ENCODE assay signal across 34 cellular contexts in the genomic region with DNA sequence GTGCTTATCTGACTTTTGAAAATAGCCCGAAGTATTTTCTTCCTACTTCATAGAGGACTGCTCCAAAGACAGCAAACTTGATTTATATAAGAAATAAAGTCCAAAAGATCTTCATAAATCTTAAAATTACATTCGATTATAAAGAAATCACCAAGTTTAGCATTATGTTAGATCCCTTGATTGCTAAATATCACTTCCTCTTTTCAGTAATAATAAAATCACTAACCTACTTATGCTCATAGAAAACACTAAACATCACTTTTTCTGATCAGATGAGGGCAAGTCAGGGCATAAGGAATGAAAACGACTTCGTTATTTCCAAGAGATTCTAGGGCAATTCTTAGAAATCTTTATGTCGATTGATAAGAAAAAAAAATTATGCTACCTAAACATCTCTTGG. TPM values are rescaled to one million over a fixed set of nuclear protein-coding genes. Genes with fewer than 3 reads are reported as not detected.
A peak's percentile ranks its signal among the peaks of the same experiment; 100 is the strongest.
DNase-seq lines count a peak whose midpoint lies in the region; FAIRE-seq and TF ChIP-seq lines count a peak whose summit lies in the region.
"Had no signal": no experiment of that assay in that cellular context is flagged by ENCODE, and none has a peak within 500 bp of the region (broad histone marks: within the 10 kb centered on the region; RNA-seq: fewer than 3 reads in every experiment).

No MANE protein-coding gene starts in this region.

- intact Hi-C loops in Calu3 (cut with micrococcal nuclease; ENCODE audit: unreplicated experiment) = no loop called here

- peak overlapping the region; percentile 86 for H3K27ac ChIP-seq in neutrophil
- H3K27ac ChIP-seq: colonic mucosa, RWPE1, SK-N-MC, stomach, thyroid gland, vagina had no signal

- TF ChIP-seq CTCF in neutrophil (IDR thresholded peaks at IDR 0.05) (no peak), Calu3 (IDR thresholded peaks at IDR 0.05; ENCODE audit: unreplicated experiment) (no peak)

- peaks cover 58 to 68% (median 63%) of the 10 kb centered on the region in 3 donors for H3K4me1 Mint-ChIP-seq in IgD-negative memory B cell
- no peaks in the 10 kb centered on the region for H3K4me1 Mint-ChIP-seq in Calu3 (ENCODE audit: low read depth, unreplicated experiment)
- H3K4me1 Mint-ChIP-seq: mesothelial cell of epicardium had no signal

- H3K36me3 ChIP-seq in neutrophil (no peaks in the 10 kb centered on the region), H7 (replicated peaks; ENCODE audit: control insufficient read depth, insufficient read depth, low read length) (no peaks in the 10 kb centered on the region)
- H3K36me3 ChIP-seq: colonic mucosa, HAP-1, stomach, thyroid gland, vagina had no signal

- FAIRE-seq in GM12892 (lab: Jason Lieb, UNC) = peak; percentile 89
- FAIRE-seq: bronchial epithelial cell, G401.6, keratinocyte had no signal

- H3K4me3 ChIP-seq in neutrophil (ENCODE audit: low read depth in 1 of 2, low read length in 1 of 2) = no peak overlapping the region
- no peak overlapping the region for H3K4me3 ChIP-seq in H7 (ENCODE audit: insufficient read depth, low read depth, low read length)
- H3K4me3 ChIP-seq: colonic mucosa, HAP-1, SK-N-MC, stomach, thyroid gland, vagina had no signal

- TF ChIP-seq POLR2A in GM12892 (IDR thresholded peaks at IDR 0.05; ENCODE audit: low read depth, low read length) = no peak

- H3K4me1 ChIP-seq in neutrophil (ENCODE audit: control insufficient read depth in 1 of 2, insufficient read depth in 1 of 2, low read depth in 1 of 2, low read length in 1 of 2) = peaks cover 78 to 84% of the 10 kb centered on the region in 2 experiments
- H3K4me1 ChIP-seq: colonic mucosa, stomach, thyroid gland, vagina had no signal

- H3K27ac Mint-ChIP-seq in IgD-negative memory B cell = peak overlapping the region; percentile 48 to 95 (median 61)
- no peak overlapping the region for H3K27ac Mint-ChIP-seq in Calu3 (ENCODE audit: unreplicated experiment)
- H3K27ac Mint-ChIP-seq: activated CD8-positive, alpha-beta T cell treated with anti-CD3 and anti-CD28 coated beads, Interleukin-2, amount 10 ng/mL, durations not matched to agents 7 days and 5 days; activated naive CD8-positive, alpha-beta T cell; activated T-helper 2 cell treated with anti-CD3 and anti-CD28 coated beads, Interferon-gamma antibody, Interleukin-2, Interleukin-4, amounts not matched to agents 10 μg/mL and 5 μg/mL and 100 μg/mL, durations not matched to agents 14 hours and 24 hours and 36 hours; CD8-positive, alpha-beta T cell; mesothelial cell of epicardium; naive thymus-derived CD4-positive, alpha-beta T cell; T-helper 17 cell had no signal

- no peaks in the 10 kb centered on the region for H3K9me3 ChIP-seq in neutrophil
- H3K9me3 ChIP-seq: colonic mucosa, HAP-1, stomach, thyroid gland, vagina had no signal

- CTCF ChIA-PET in Calu3 (lab: Charles Lee) = no interaction called here

- H3K36me3 Mint-ChIP-seq in IgD-negative memory B cell (no peaks in the 10 kb centered on the region), Calu3 (ENCODE audit: insufficient read depth, unreplicated experiment) (no peaks in the 10 kb centered on the region)
- H3K36me3 Mint-ChIP-seq: activated naive CD8-positive, alpha-beta T cell; CD8-positive, alpha-beta T cell; mesothelial cell of epicardium; naive thymus-derived CD4-positive, alpha-beta T cell had no signal

- no peak for DNase-seq in GM12892 (ENCODE audit: insufficient read length)
- DNase-seq in OCI-M1 (lab: John Stamatoyannopoulos, UW) = peak; percentile 38
- no peak for DNase-seq in H7
- no peak for DNase-seq in DMS114 treated with DMSO at 0.1 percent for 48 hours (lab: John Stamatoyannopoulos, UW; ENCODE audit: unreplicated experiment)
- no peak for DNase-seq in stimulated activated naive CD4-positive, alpha-beta T cell (lab: John Stamatoyannopoulos, UW)
- DNase-seq in Calu3 = no peak
- DNase-seq: activated CD8-positive, alpha-beta T cell treated with anti-CD3 and anti-CD28 coated beads, Interleukin-2, amount 10 ng/mL, durations not matched to agents 7 days and 5 days; anterior cingulate cortex; CD8-positive, alpha-beta T cell; colonic mucosa; effector CD8-positive, alpha-beta T cell; glutamatergic neuron; naive thymus-derived CD4-positive, alpha-beta T cell; NCI-H1105 treated with DMSO at 0.1 percent for 48 hours; NCI-H1930; NCI-H524 treated with DMSO at 0.1 percent for 48 hours; nucleus accumbens; stomach; T-helper 17 cell; thyroid gland had no signal

- no TSS peak for BruUV-seq in Calu3 (replicated peaks; lab: Mats Ljungman, UMichigan)

- H3K27me3 Mint-ChIP-seq in IgD-negative memory B cell (peaks cover 5% of the 10 kb centered on the region), Calu3 (ENCODE audit: unreplicated experiment) (no peaks in the 10 kb centered on the region)
- H3K27me3 Mint-ChIP-seq: activated naive CD8-positive, alpha-beta T cell had no signal

- H3K27me3 ChIP-seq in neutrophil (no peaks in the 10 kb centered on the region), H7 (ENCODE audit: control insufficient read depth, insufficient read depth, low read length) (no peaks in the 10 kb centered on the region)
- H3K27me3 ChIP-seq: stomach, thyroid gland, vagina had no signal

- H3K9me3 Mint-ChIP-seq in IgD-negative memory B cell = no peaks in the 10 kb centered on the region
- H3K9me3 Mint-ChIP-seq in Calu3 (ENCODE audit: low read depth, unreplicated experiment) = no peaks in the 10 kb centered on the region
- H3K9me3 Mint-ChIP-seq: activated T-helper 2 cell treated with anti-CD3 and anti-CD28 coated beads, Interferon-gamma antibody, Interleukin-2, Interleukin-4, amounts not matched to agents 10 μg/mL and 5 μg/mL and 100 μg/mL, durations not matched to agents 14 hours and 24 hours and 36 hours; CD8-positive, alpha-beta T cell had no signal

- peak overlapping the region in 3 of 4 donors; percentile 23 to 72 (median 64) for H3K4me3 Mint-ChIP-seq in IgD-negative memory B cell
- no peak overlapping the region for H3K4me3 Mint-ChIP-seq in Calu3 (ENCODE audit: low read depth, unreplicated experiment)
- H3K4me3 Mint-ChIP-seq: activated CD8-positive, alpha-beta T cell treated with anti-CD3 and anti-CD28 coated beads, Interleukin-2, amount 10 ng/mL, durations not matched to agents 7 days and 5 days; activated naive CD8-positive, alpha-beta T cell; CD8-positive, alpha-beta T cell; mesothelial cell of epicardium; naive thymus-derived CD4-positive, alpha-beta T cell; T-helper 17 cell had no signal

RNA-seq across cellular contexts. Expression of a gene that starts 32.0 kb away (rescaled TPM):
- polyA plus RNA-seq in GM12892 (2012; ENCODE audit: missing spikeins) = 14.0 TPM
- polyA plus RNA-seq in IgD-negative memory B cell = 29.1 TPM
- total RNA-seq in H7 (2014; rRNA removed; shearing (Covaris generic)) = 6.7 and 8.7 TPM in 2 replicates
- 28.0 and 31.3 TPM in 2 replicates for total RNA-seq in Calu3 (2022)

RNA-seq across cellular contexts. Expression of a gene that starts 35.5 kb away (rescaled TPM):
- 24.2 TPM for polyA plus RNA-seq in GM12892 (2012; ENCODE audit: missing spikeins)
- polyA plus RNA-seq in IgD-negative memory B cell = 122 TPM
- 0.14 TPM in 1 of 2 replicates, not detected in the other for total RNA-seq in H7 (2014; rRNA removed; shearing (Covaris generic))
- 1.8 and 2.1 TPM in 2 replicates for total RNA-seq in Calu3 (2022)
- total RNA-seq: activated CD8-positive, alpha-beta T cell treated with anti-CD3 and anti-CD28 coated beads, Interleukin-2, amount 10 ng/mL, durations not matched to agents 7 days and 5 days; bronchial epithelial cell; epithelial cell of proximal tubule; pulmonary artery endothelial cell had no signal
